24 cellular contexts compared by ENCODE assay signal in genomic region chr9:34408173-34408572, GRCh38. TPM values are rescaled to one million over a fixed set of nuclear protein-coding genes. Genes with fewer than 3 reads are reported as not detected.
"Had no signal": no experiment of that assay in that cellular context is flagged by ENCODE, and none has a peak within 500 bp of the region (broad histone marks: within the 10 kb centered on the region; RNA-seq: fewer than 3 reads in every experiment).

No MANE protein-coding gene starts in this region.

- H3K4me1 Mint-ChIP-seq: activated CD4-positive, alpha-beta T cell treated with anti-CD3 and anti-CD28 coated beads, Interleukin-2, amount 10 ng/mL, durations not matched to agents 24 days and 14 days had no signal

- H3K36me3 Mint-ChIP-seq: natural killer cell treated with Interleukin-12 subunit alpha and Interleukin-12 subunit beta and Interleukin-15 and Interleukin-18, amount 100 ng/mL, for 72 hours had no signal

- H3K27me3 Mint-ChIP-seq: activated CD4-positive, alpha-beta memory T cell treated with anti-CD3 and anti-CD28 coated beads for 36 hours; activated CD4-positive, alpha-beta T cell treated with anti-CD3 and anti-CD28 coated beads, Interleukin-2, amount 10 ng/mL, durations not matched to agents 24 days and 14 days; activated naive CD8-positive, alpha-beta T cell; effector memory CD8-positive, alpha-beta T cell; natural killer cell treated with Interleukin-12 subunit alpha and Interleukin-12 subunit beta and Interleukin-15 and Interleukin-18, amount 100 ng/mL, for 72 hours had no signal

- DNase-seq: activated CD4-positive, alpha-beta memory T cell treated with anti-CD3 and anti-CD28 coated beads for 36 hours; activated CD4-positive, alpha-beta T cell treated with anti-CD3 and anti-CD28 coated beads, Interleukin-2, amount 10 ng/mL, durations not matched to agents 24 days and 14 days; activated CD4-positive, CD25-positive, alpha-beta regulatory T cell treated with anti-CD3 and anti-CD28 coated beads, Interleukin-2, amount 50 U/mL, for 72 hours; activated naive CD4-positive, alpha-beta T cell; activated T-cell treated with anti-CD3 and anti-CD28 coated beads, Interleukin-2, amount 50 U/mL, for 48 hours; anterior cingulate cortex; cortex of kidney; effector memory CD8-positive, alpha-beta T cell; erythroblast; gastrocnemius medialis; islet precursor cell; left ventricle myocardium inferior; mesendoderm; posterior cingulate gyrus; right lobe of liver; stimulated activated CD4-positive, alpha-beta T cell treated with anti-CD3 and anti-CD28 coated beads, Interleukin-2, amount 100 ng/mL, for 48 hours; stimulated activated naive CD4-positive, alpha-beta T cell treated with Interleukin-2 at 50 U/mL for 16 hours; T-helper 9 cell had no signal

- H3K9me3 Mint-ChIP-seq: activated CD4-positive, alpha-beta memory T cell treated with anti-CD3 and anti-CD28 coated beads for 36 hours; activated CD4-positive, alpha-beta T cell treated with anti-CD3 and anti-CD28 coated beads, Interleukin-2, amount 10 ng/mL, durations not matched to agents 24 days and 14 days; natural killer cell treated with Interleukin-12 subunit alpha and Interleukin-12 subunit beta and Interleukin-15 and Interleukin-18, amount 100 ng/mL, for 72 hours had no signal

- H3K4me3 Mint-ChIP-seq: activated CD4-positive, alpha-beta memory T cell treated with anti-CD3 and anti-CD28 coated beads for 36 hours; activated CD4-positive, alpha-beta T cell treated with anti-CD3 and anti-CD28 coated beads, Interleukin-2, amount 10 ng/mL, durations not matched to agents 24 days and 14 days; activated naive CD8-positive, alpha-beta T cell; effector memory CD8-positive, alpha-beta T cell; natural killer cell treated with Interleukin-12 subunit alpha and Interleukin-12 subunit beta and Interleukin-15 and Interleukin-18, amount 100 ng/mL, for 72 hours had no signal

- H3K27ac Mint-ChIP-seq: activated CD4-positive, alpha-beta memory T cell treated with anti-CD3 and anti-CD28 coated beads for 36 hours; activated CD4-positive, alpha-beta T cell treated with anti-CD3 and anti-CD28 coated beads, Interleukin-2, amount 10 ng/mL, durations not matched to agents 24 days and 14 days; activated naive CD8-positive, alpha-beta T cell; effector memory CD8-positive, alpha-beta T cell; natural killer cell treated with Interleukin-12 subunit alpha and Interleukin-12 subunit beta and Interleukin-15 and Interleukin-18, amount 100 ng/mL, for 72 hours had no signal

RNA-seq across cellular contexts. Expression of gene DNAI1, which starts 50.4 kb away (rescaled TPM):
- total RNA-seq: activated CD4-positive, alpha-beta T cell treated with anti-CD3 and anti-CD28 coated beads, Interleukin-2, amount 10 ng/mL, durations not matched to agents 24 days and 14 days; left ventricle myocardium inferior; mononuclear cell; natural killer cell treated with Interleukin-12 subunit alpha and Interleukin-12 subunit beta and Interleukin-15 and Interleukin-18, amount 100 ng/mL, for 72 hours; omental fat pad; right lobe of liver; skeletal muscle tissue; ureter had no signal
